Comparison of ENCODE assay signal across 17 cellular contexts in genomic region chr5:157594237-157594636, GRCh38. TPM values are rescaled to one million over a fixed set of nuclear protein-coding genes. Genes with fewer than 3 reads are reported as not detected.
DNase-seq lines count a peak whose midpoint lies in the region; ATAC-seq and TF ChIP-seq lines count a peak whose summit lies in the region.
"Had no signal": no experiment of that assay in that cellular context is flagged by ENCODE, and none has a peak within 500 bp of the region (broad histone marks: within the 10 kb centered on the region; RNA-seq: fewer than 3 reads in every experiment).

No MANE protein-coding gene starts in this region.

- H3F3A ChIP-seq in PC-3 (ENCODE audit: low read length, unreplicated experiment) (no peaks in the 10 kb centered on the region), SK-N-SH (replicated peaks; ENCODE audit: insufficient read depth) (peaks cover 9% of the 10 kb centered on the region)

- no peaks in the 10 kb centered on the region for H3K36me3 Mint-ChIP-seq in Caco-2 (ENCODE audit: insufficient read depth, unreplicated experiment)

- H3K27me3 ChIP-seq in BLaER1: no peaks in the 10 kb centered on the region
- no peaks in the 10 kb centered on the region for H3K27me3 ChIP-seq in Caco-2 (replicated peaks; ENCODE audit: control insufficient read depth, insufficient read depth, low read length)
- H3K27me3 ChIP-seq in PC-3 (ENCODE audit: low read length): no peaks in the 10 kb centered on the region
- H3K27me3 ChIP-seq in hepatocyte: no peaks in the 10 kb centered on the region
- H3K27me3 ChIP-seq in SK-N-SH (ENCODE audit: insufficient read depth): no peaks in the 10 kb centered on the region
- H3K27me3 ChIP-seq: gastrocnemius medialis had no signal

- H3K9me3 Mint-ChIP-seq in Caco-2 (ENCODE audit: unreplicated experiment): no peaks in the 10 kb centered on the region

- H3K27ac ChIP-seq in BLaER1 (peak overlapping the region; percentile 88), PC-3 (ENCODE audit: low read length) (no peak overlapping the region), hepatocyte (peak overlapping the region; percentile 6), SK-N-SH (ENCODE audit: low read depth in 2 of 2, low read length in 1 of 2) (no peak overlapping the region)
- H3K27ac ChIP-seq: gastrocnemius medialis, lower lobe of right lung, thoracic aorta, VCaP had no signal

- CTCF ChIA-PET in Caco-2 (lab: Charles Lee): interaction anchor here (0.7 to 1.7 kb wide), 3 partner anchors 57 to 129 kb away, joined by 3 to 8 read pairs (median 7); no protein-coding TSS in a partner anchor
- CTCF ChIA-PET in PC-3 (lab: Charles Lee): no interaction called here
- CTCF ChIA-PET in SK-N-SH (lab: Yijun Ruan, JAX): interaction anchor here (1.2 to 1.6 kb wide), 2 partner anchors 15 to 27 kb away, joined by 3 read pairs; no protein-coding TSS in a partner anchor

- peak overlapping the region; percentile 28 for H3K4me3 Mint-ChIP-seq in Caco-2 (ENCODE audit: unreplicated experiment)

- POLR2A ChIA-PET in Caco-2 (lab: Charles Lee): no interaction called here
- POLR2A ChIA-PET in PC-3 (lab: Charles Lee; ENCODE audit: unreplicated experiment): no interaction called here
- POLR2A ChIA-PET in SK-N-SH (lab: Yijun Ruan, JAX): interaction anchor here (0.6 kb wide), 1 partner anchor 153 kb away, joined by 3 read pairs; no protein-coding TSS in a partner anchor

- no peak overlapping the region for H3K27ac Mint-ChIP-seq in Caco-2 (ENCODE audit: unreplicated experiment)

- H3K4me2 ChIP-seq in BLaER1 (peak overlapping the region; percentile 87), PC-3 (ENCODE audit: low read length) (no peak overlapping the region), hepatocyte (peak overlapping the region; percentile 24), SK-N-SH (no peak overlapping the region)

- no peak overlapping the region for H3K4me3 ChIP-seq in BLaER1
- no peak overlapping the region for H3K4me3 ChIP-seq in Caco-2 (ENCODE audit: low read depth, low read length)
- H3K4me3 ChIP-seq in PC-3 (ENCODE audit: low read length): no peak overlapping the region
- H3K4me3 ChIP-seq in hepatocyte: no peak overlapping the region
- H3K4me3 ChIP-seq in SK-N-SH (ENCODE audit: low read depth in 2 of 2, low read length in 1 of 2): no peak overlapping the region
- H3K4me3 ChIP-seq: gastrocnemius medialis, lower lobe of right lung, thoracic aorta had no signal

- H3K4me1 Mint-ChIP-seq in Caco-2 (ENCODE audit: low read depth, unreplicated experiment): peaks cover 28% of the 10 kb centered on the region

- BruUV-seq in Caco-2 (replicated peaks; lab: Mats Ljungman, UMichigan) (no TSS peak), PC-3 (replicated peaks; lab: Mats Ljungman, UMichigan) (no TSS peak)

- no peak for TF ChIP-seq RAD21 in SK-N-SH (IDR thresholded peaks at IDR 0.05; ENCODE audit: low read length)

- H2AFZ ChIP-seq in PC-3 (ENCODE audit: low read length) (peak overlapping the region; percentile 25; the same call in 1 of the 2 replicates), hepatocyte (no peak overlapping the region), SK-N-SH (ENCODE audit: low read depth) (no peak overlapping the region)

- H3K27me3 Mint-ChIP-seq in Caco-2 (ENCODE audit: insufficient read depth, unreplicated experiment): no peaks in the 10 kb centered on the region

- H3K36me3 ChIP-seq in BLaER1 (no peaks in the 10 kb centered on the region), Caco-2 (ENCODE audit: control insufficient read depth, insufficient read depth, low read length) (no peaks in the 10 kb centered on the region), PC-3 (ENCODE audit: low read depth, low read length) (no peaks in the 10 kb centered on the region), hepatocyte (replicated peaks; ENCODE audit: insufficient read depth, low read depth) (no peaks in the 10 kb centered on the region), SK-N-SH (replicated peaks in 1 of 2; ENCODE audit: control insufficient read depth in 1 of 2, insufficient read depth in 2 of 2, low read length in 1 of 2) (no peaks in the 10 kb centered on the region)
- H3K36me3 ChIP-seq: gastrocnemius medialis, lower lobe of right lung, thoracic aorta had no signal

- H3K9ac ChIP-seq in BLaER1 (no peak overlapping the region), PC-3 (ENCODE audit: low read length) (no peak overlapping the region), SK-N-SH (no peak overlapping the region)

- ATAC-seq in PC-3 (no peak), GM18502 (IDR thresholded peaks at IDR 0.05; ENCODE audit: poor library complexity, unreplicated experiment) (no peak)
- ATAC-seq: gastrocnemius medialis, lower lobe of right lung had no signal

- intact Hi-C loops in Caco-2 (cut with micrococcal nuclease; ENCODE audit: unreplicated experiment): loop anchor here (1.0 to 5.0 kb wide), 3 partner anchors 17 to 58 kb away; partner anchors contain the start of gene SOX30
- intact Hi-C loops in PC-3 (cut with micrococcal nuclease): no loop called here

- peaks cover 82% of the 10 kb centered on the region for H3K4me1 ChIP-seq in BLaER1
- peaks cover 39% of the 10 kb centered on the region for H3K4me1 ChIP-seq in Caco-2
- H3K4me1 ChIP-seq in PC-3 (ENCODE audit: insufficient read depth, low read length): peaks cover 20% of the 10 kb centered on the region
- H3K4me1 ChIP-seq in hepatocyte (ENCODE audit: insufficient read depth): no peaks in the 10 kb centered on the region
- peaks cover 0 to 2% of the 10 kb centered on the region in 2 experiments; a peak in 1 of 4 replicates for H3K4me1 ChIP-seq in SK-N-SH (ENCODE audit: control insufficient read depth in 1 of 2, insufficient read depth in 2 of 2, low read depth in 1 of 2, low read length in 1 of 2)

- no peaks in the 10 kb centered on the region for H3K9me2 ChIP-seq in PC-3 (replicated peaks; ENCODE audit: low read length)
- no peaks in the 10 kb centered on the region for H3K9me2 ChIP-seq in hepatocyte (replicated peaks; ENCODE audit: insufficient read depth)
- no peaks in the 10 kb centered on the region for H3K9me2 ChIP-seq in SK-N-SH

- TF ChIP-seq CTCF in Caco-2 (IDR thresholded peaks at IDR 0.05; ENCODE audit: insufficient read depth in 1 of 2, low read depth in 1 of 2, low read length in 1 of 2, severe bottlenecking in 1 of 2, unreplicated experiment in 1 of 2): no peak
- TF ChIP-seq CTCF in PC-3 (conservative IDR thresholded peaks at IDR 0.05; ENCODE audit: low read depth, low read length): no peak
- TF ChIP-seq CTCF in hepatocyte (IDR thresholded peaks at IDR 0.05; ENCODE audit: poor library complexity): no peak
- no peak for TF ChIP-seq CTCF in SK-N-SH (IDR thresholded peaks at IDR 0.05)

- no peaks in the 10 kb centered on the region for H4K20me1 ChIP-seq in BLaER1
- no peaks in the 10 kb centered on the region for H4K20me1 ChIP-seq in PC-3 (ENCODE audit: low read length)
- H4K20me1 ChIP-seq in hepatocyte (ENCODE audit: insufficient read depth, poor library complexity, severe bottlenecking): no peaks in the 10 kb centered on the region
- H4K20me1 ChIP-seq in SK-N-SH (ENCODE audit: insufficient read depth): no peaks in the 10 kb centered on the region

- H3K9me3 ChIP-seq in BLaER1 (no peaks in the 10 kb centered on the region), Caco-2 (no peaks in the 10 kb centered on the region), PC-3 (ENCODE audit: low read length) (no peaks in the 10 kb centered on the region), hepatocyte (ENCODE audit: low read depth) (no peaks in the 10 kb centered on the region), SK-N-SH (no peaks in the 10 kb centered on the region)
- H3K9me3 ChIP-seq: gastrocnemius medialis, lower lobe of right lung, thoracic aorta had no signal

- no peak for TF ChIP-seq EP300 in SK-N-SH (IDR thresholded peaks at IDR 0.05; ENCODE audit: borderline replicate concordance in 1 of 2, low read depth in 1 of 2, low read length in 1 of 2)

- DNase-seq in Caco-2 (no peak), PC-3 (no peak), hepatocyte (ENCODE audit: low spot score) (no peak), mucosa of gallbladder (ENCODE audit: low spot score) (no peak), SK-N-SH (no peak)
- DNase-seq: amygdala, gastrocnemius medialis, lower lobe of right lung, MV-4-11, NCI-H82, RPMI8226 had no signal

- H3K79me2 ChIP-seq in PC-3 (ENCODE audit: low read length) (no peaks in the 10 kb centered on the region), hepatocyte (no peaks in the 10 kb centered on the region), SK-N-SH (ENCODE audit: insufficient read depth) (no peaks in the 10 kb centered on the region)

TF ChIP-seq in SK-N-SH, 30 proteins besides CTCF, POLR2A, EP300 and RAD21 (continues in another document):
- TF ChIP-seq USF1 (IDR thresholded peaks at IDR 0.05; ENCODE audit: borderline replicate concordance, low read depth): no peak
- TF ChIP-seq SIN3A (IDR thresholded peaks at IDR 0.05; ENCODE audit: borderline replicate concordance, low read depth, low read length): no peak
- no peak for TF ChIP-seq MAX (IDR thresholded peaks at IDR 0.05; ENCODE audit: low read depth)
- no peak for TF ChIP-seq NFIC (IDR thresholded peaks at IDR 0.05; ENCODE audit: borderline replicate concordance)

RNA-seq across cellular contexts. Expression of gene ADAM19, which starts 18.7 kb away (rescaled TPM):
- 62.9 and 69.4 TPM in 2 replicates for total RNA-seq in Caco-2 (2022)
- 115 and 130 TPM in 2 replicates for total RNA-seq in PC-3 (2014; rRNA removed)
- 8.0 and 8.6 TPM in 2 replicates for total RNA-seq in hepatocyte
- 6.0 and 6.9 TPM in 2 replicates for polyA plus RNA-seq in hepatocyte
- 22.1 TPM for total RNA-seq in mucosa of gallbladder
- 43.1 and 46.9 TPM in 2 replicates for polyA plus RNA-seq in SK-N-SH (2012; rRNA removed)
- 33.7 and 41.3 TPM in 2 replicates for polyA plus RNA-seq in SK-N-SH (2012; cell fraction: cytosol; rRNA removed)
- 61.7 and 79.6 TPM in 2 replicates for polyA plus RNA-seq in SK-N-SH (2012; cell fraction: nucleus; rRNA removed)

RNA-seq across cellular contexts. Expression of gene SOX30, which starts 58.0 kb away (rescaled TPM):
- total RNA-seq in Caco-2 (2022): 2.9 and 3.1 TPM in 2 replicates
- total RNA-seq in PC-3 (2014; rRNA removed): 0.51 TPM in 1 of 2 replicates, not detected in the other
- not detected in 2 replicates for total RNA-seq in hepatocyte
- 0.44 TPM in 1 of 2 replicates, not detected in the other for polyA plus RNA-seq in hepatocyte
- 0.09 TPM for total RNA-seq in mucosa of gallbladder
- 0.10 and 0.13 TPM in 2 replicates for polyA plus RNA-seq in SK-N-SH (2012; rRNA removed)
- 0.14 TPM in 2 replicates for polyA plus RNA-seq in SK-N-SH (2012; cell fraction: cytosol; rRNA removed)
- polyA plus RNA-seq in SK-N-SH (2012; cell fraction: nucleus; rRNA removed): 0.07 and 0.11 TPM in 2 replicates
- total RNA-seq: endothelial cell of umbilical vein, gastrocnemius medialis, lower lobe of right lung, thoracic aorta had no signal
- polyA plus RNA-seq: endothelial cell of umbilical vein, neural cell had no signal

Comparison
In these comparisons a context has a peak if more than half of its experiments do, and no peak if none do; other contexts are left out.
1. H3K27ac ChIP-seq: peak in BLaER1 (single experiment) and hepatocyte (single experiment); none in PC-3 (single experiment) and SK-N-SH (0 of 2).
2. H3K4me2 ChIP-seq: peak in BLaER1 (single experiment) and hepatocyte (single experiment); none in PC-3 (single experiment) and SK-N-SH (single experiment).